In genomic region chrX:132270699-132271098, GRCh38 we compare ENCODE assay signal across 14 cellular contexts. TPM values are rescaled to one million over a fixed set of nuclear protein-coding genes. Genes with fewer than 3 reads are reported as not detected.
DNase-seq lines count a peak whose midpoint lies in the region; ATAC-seq and TF ChIP-seq lines count a peak whose summit lies in the region.
"Had no signal": no experiment of that assay in that cellular context is flagged by ENCODE, and none has a peak within 500 bp of the region (broad histone marks: within the 10 kb centered on the region; RNA-seq: fewer than 3 reads in every experiment).

No MANE protein-coding gene starts in this region.

- no peaks in the 10 kb centered on the region for H3K79me2 ChIP-seq in ACC112 (ENCODE audit: control insufficient read depth, insufficient read depth, low read length, unreplicated experiment)

- H3K36me3 ChIP-seq in ACC112 (ENCODE audit: insufficient read depth, low read length) (no peaks in the 10 kb centered on the region), MG63 (no peaks in the 10 kb centered on the region)

- H3K27ac Mint-ChIP-seq in WTC11, result no peak overlapping the region
- H3K27ac Mint-ChIP-seq in activated CD4-positive, alpha-beta memory T cell treated with anti-CD3 and anti-CD28 coated beads for 36 hours, result no peak overlapping the region
- H3K27ac Mint-ChIP-seq: activated CD8-positive, alpha-beta memory T cell treated with anti-CD3 and anti-CD28 coated beads, Interleukin-2, amount 10 ng/mL, durations not matched to agents 7 days and 5 days; IgD-negative memory B cell had no signal

- CTCF ChIA-PET in WTC11 (lab: Charles Lee), result no interaction called here
- CTCF ChIA-PET in activated CD4-positive, alpha-beta memory T cell treated with anti-CD3 and anti-CD28 coated beads for 36 hours (lab: Charles Lee), result interaction anchor here (1.2 to 2.2 kb wide), 2 partner anchors 22 to 443 kb away, joined by 3 to 6 read pairs; no protein-coding TSS in a partner anchor

- peaks cover 2% of the 10 kb centered on the region; the same call in 1 of the 2 replicates for H3K27me3 Mint-ChIP-seq in WTC11 (ENCODE audit: low read depth)
- no peaks in the 10 kb centered on the region for H3K27me3 Mint-ChIP-seq in activated CD4-positive, alpha-beta memory T cell treated with anti-CD3 and anti-CD28 coated beads for 36 hours
- H3K27me3 Mint-ChIP-seq: activated CD8-positive, alpha-beta memory T cell treated with anti-CD3 and anti-CD28 coated beads, Interleukin-2, amount 10 ng/mL, durations not matched to agents 7 days and 5 days; IgD-negative memory B cell had no signal

- TF ChIP-seq CTCF in WTC11 (IDR thresholded peaks at IDR 0.05), result no peak

- intact Hi-C loops in activated CD4-positive, alpha-beta memory T cell treated with anti-CD3 and anti-CD28 coated beads for 36 hours (cut with micrococcal nuclease), result no loop called here

- no peaks in the 10 kb centered on the region for H3K9me3 ChIP-seq in MG63

- H2AFZ ChIP-seq in ACC112 (ENCODE audit: low read length, unreplicated experiment), result no peak overlapping the region

- H3K4me1 Mint-ChIP-seq in WTC11, result peaks cover 2% of the 10 kb centered on the region
- H3K4me1 Mint-ChIP-seq in activated CD4-positive, alpha-beta memory T cell treated with anti-CD3 and anti-CD28 coated beads for 36 hours (ENCODE audit: low read depth), result peaks cover 7% of the 10 kb centered on the region
- H3K4me1 Mint-ChIP-seq: IgD-negative memory B cell had no signal

- peaks cover 11% of the 10 kb centered on the region for H3K4me1 ChIP-seq in ACC112 (ENCODE audit: control insufficient read depth, insufficient read depth, low read length, unreplicated experiment)

- H3K9me3 Mint-ChIP-seq in WTC11, result no peaks in the 10 kb centered on the region
- no peaks in the 10 kb centered on the region for H3K9me3 Mint-ChIP-seq in activated CD4-positive, alpha-beta memory T cell treated with anti-CD3 and anti-CD28 coated beads for 36 hours
- H3K9me3 Mint-ChIP-seq: IgD-negative memory B cell had no signal

- no peak overlapping the region for H3K4me3 Mint-ChIP-seq in WTC11
- H3K4me3 Mint-ChIP-seq in activated CD4-positive, alpha-beta memory T cell treated with anti-CD3 and anti-CD28 coated beads for 36 hours, result no peak overlapping the region
- H3K4me3 Mint-ChIP-seq: activated CD8-positive, alpha-beta memory T cell treated with anti-CD3 and anti-CD28 coated beads, Interleukin-2, amount 10 ng/mL, durations not matched to agents 7 days and 5 days; IgD-negative memory B cell had no signal

- no peaks in the 10 kb centered on the region for H3K36me3 Mint-ChIP-seq in WTC11
- no peaks in the 10 kb centered on the region for H3K36me3 Mint-ChIP-seq in activated CD4-positive, alpha-beta memory T cell treated with anti-CD3 and anti-CD28 coated beads for 36 hours
- H3K36me3 Mint-ChIP-seq: activated CD8-positive, alpha-beta memory T cell treated with anti-CD3 and anti-CD28 coated beads, Interleukin-2, amount 10 ng/mL, durations not matched to agents 7 days and 5 days had no signal

- peak overlapping the region; percentile 81 for H3K27ac ChIP-seq in ACC112 (ENCODE audit: low read depth, low read length)

- no peak for ATAC-seq in GM21825 (IDR thresholded peaks at IDR 0.05; ENCODE audit: unreplicated experiment)
- no peak for ATAC-seq in WTC11
- ATAC-seq: activated CD8-positive, alpha-beta memory T cell treated with anti-CD3 and anti-CD28 coated beads, Interleukin-2, amount 10 ng/mL, durations not matched to agents 7 days and 5 days had no signal

- H3K4me3 ChIP-seq in ACC112 (ENCODE audit: low read depth, low read length), result peak overlapping the region; percentile 59; the same call in 1 of the 2 replicates
- H3K4me3 ChIP-seq in MG63, result no peak overlapping the region

- POLR2A ChIA-PET in WTC11 (lab: Charles Lee), result no interaction called here
- POLR2A ChIA-PET in activated CD4-positive, alpha-beta memory T cell treated with anti-CD3 and anti-CD28 coated beads for 36 hours (lab: Charles Lee), result no interaction called here

- H3K27me3 ChIP-seq in ACC112 (ENCODE audit: insufficient read depth, low read length) (no peaks in the 10 kb centered on the region), MG63 (no peaks in the 10 kb centered on the region)

- peak; percentile 81 for DNase-seq in MG63
- peak; percentile 95 for DNase-seq in fibroblast of gingiva (ENCODE audit: low read depth)
- DNase-seq in myocyte (ENCODE audit: low read depth), result peak; percentile 26
- DNase-seq in WTC11 (ENCODE audit: low spot score), result no peak
- DNase-seq in activated CD4-positive, alpha-beta memory T cell treated with anti-CD3 and anti-CD28 coated beads for 36 hours, result no peak
- no peak for DNase-seq in activated gamma-delta T cell treated with Interleukin-2 at 50 U/mL for 16 hours
- DNase-seq: activated CD8-positive, alpha-beta memory T cell treated with anti-CD3 and anti-CD28 coated beads, Interleukin-2, amount 10 ng/mL, durations not matched to agents 7 days and 5 days; C1 segment of cervical spinal cord; cerebellar nuclear complex; NCI-H345; T-helper 1 cell had no signal

TF ChIP-seq in WTC11, 78 proteins besides CTCF, POLR2A, EP300 and RAD21 (continues in another document):
- TF ChIP-seq PRRX2 (CRISPR knock-in tag; IDR thresholded peaks at IDR 0.05) (no peak), SMAD3 (CRISPR knock-in tag; IDR thresholded peaks at IDR 0.05; ENCODE audit: borderline replicate concordance) (no peak), ATF2 (CRISPR knock-in tag; IDR thresholded peaks at IDR 0.05; ENCODE audit: borderline replicate concordance, low read depth) (no peak), ZNF532 (CRISPR knock-in tag; IDR thresholded peaks at IDR 0.05; ENCODE audit: borderline replicate concordance) (no peak), ZNF219 (CRISPR knock-in tag; IDR thresholded peaks at IDR 0.05; ENCODE audit: borderline replicate concordance) (no peak), ZNF317 (CRISPR knock-in tag; IDR thresholded peaks at IDR 0.05; ENCODE audit: borderline replicate concordance, low read depth) (no peak), NFYB (CRISPR knock-in tag; conservative IDR thresholded peaks at IDR 0.05; ENCODE audit: low read depth) (no peak), ZNF671 (CRISPR knock-in tag; IDR thresholded peaks at IDR 0.05) (no peak)

RNA-seq across cellular contexts. Expression of gene RAP2C, which starts 51.5 kb away (rescaled TPM):
- total RNA-seq in MG63 (2014; rRNA removed; shearing (Covaris generic); ENCODE audit: low replicate concordance), result 9.7 and 18.6 TPM in 2 replicates
- total RNA-seq in myocyte, result 19.3 and 21.1 TPM in 2 replicates
- polyA plus RNA-seq in myocyte (2012), result 16.0 TPM
- 20.5 to 25.2 TPM (median 25.0 TPM) in 3 replicates for total RNA-seq in WTC11 (2021)
- total RNA-seq in activated CD4-positive, alpha-beta memory T cell treated with anti-CD3 and anti-CD28 coated beads for 36 hours, result 10 to 100 TPM; 41.2 to 43.7 TPM

Comparison
In these comparisons a context has a peak if more than half of its experiments do, and no peak if none do; other contexts are left out.
1. DNase-seq: peak in MG63 (single experiment), fibroblast of gingiva (single experiment) and myocyte (single experiment); none in WTC11 (single experiment), activated CD4-positive, alpha-beta memory T cell treated with anti-CD3 and anti-CD28 coated beads for 36 hours (single experiment) and activated gamma-delta T cell treated with Interleukin-2 at 50 U/mL for 16 hours (single experiment).